In the genomic region with DNA sequence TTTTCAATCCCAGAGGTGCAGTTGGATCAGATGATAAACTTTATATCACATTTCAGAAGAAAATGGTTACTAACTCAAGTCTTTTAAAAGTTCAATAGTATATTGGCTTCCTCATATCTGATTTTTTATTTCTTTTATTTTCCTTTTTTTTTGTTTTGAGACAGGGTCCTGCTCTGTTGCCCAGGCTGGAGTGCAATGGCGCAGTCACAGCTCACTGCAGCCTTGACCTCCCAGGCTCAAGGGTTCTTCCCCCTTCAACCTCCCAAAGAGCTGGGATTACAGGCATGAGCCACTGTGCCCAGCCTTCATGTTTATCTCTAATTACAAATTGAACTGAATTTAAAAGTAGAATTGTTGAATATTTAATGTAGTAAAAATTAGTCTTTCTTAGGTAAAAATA, we compare ENCODE assay signal across 30 cellular contexts. TPM values are rescaled to one million over a fixed set of nuclear protein-coding genes. Genes with fewer than 3 reads are reported as not detected.
"Had no signal": no experiment of that assay in that cellular context is flagged by ENCODE, and none has a peak within 500 bp of the region (broad histone marks: within the 10 kb centered on the region; RNA-seq: fewer than 3 reads in every experiment).

No MANE protein-coding gene starts in this region.

- FAIRE-seq: colon, frontal cortex had no signal

- H3K27ac Mint-ChIP-seq: dendritic cell treated with granulocyte-macrophage colony-stimulating factor and Interleukin-4, amounts not matched to agents 40 ng/mL and 50 ng/mL, for 4 days; nephron; stimulated activated naive B cell treated with anti-CD40 and anti-IgM and Interleukin-4, amounts not matched to agents 10 μg/mL and 1 μg/mL and 100 μg/mL, for 72 hours had no signal

- H3K4me3 ChIP-seq: heart left ventricle, lung, psoas muscle, spleen, stomach, thoracic aorta, transverse colon had no signal

- ATAC-seq: effector memory CD8-positive, alpha-beta T cell; heart left ventricle; left colon; left ventricle myocardium superior; psoas muscle; sciatic nerve; stimulated activated naive B cell treated with anti-CD40 and anti-IgM and Interleukin-4, amounts not matched to agents 10 μg/mL and 1 μg/mL and 100 μg/mL, for 72 hours had no signal

- H3K9ac ChIP-seq: parathyroid adenoma had no signal

- H3K4me1 ChIP-seq: heart left ventricle, parathyroid adenoma, psoas muscle, spleen, stomach, transverse colon had no signal

- H3K4me1 Mint-ChIP-seq: nephron had no signal

- H3K27ac ChIP-seq: heart left ventricle, parathyroid adenoma, psoas muscle, spleen, stomach, thoracic aorta, transverse colon had no signal

- H2AFZ ChIP-seq: parathyroid adenoma had no signal

- H3K27me3 ChIP-seq: heart left ventricle, spleen, stomach, transverse colon had no signal

- DNase-seq: effector memory CD8-positive, alpha-beta T cell; erythroblast; heart left ventricle; hippocampal formation; left colon; left ventricle myocardium superior; mesendoderm; naive B cell; occipital lobe; psoas muscle; retina; spleen; stimulated activated CD4-positive, alpha-beta T cell treated with anti-CD3 and anti-CD28 coated beads, Interleukin-15, amount 100 ng/mL, for 24 hours; stimulated activated CD4-positive, alpha-beta T cell treated with anti-CD3 and anti-CD28 coated beads, Interleukin-1b, Interleukin-23, amount 100 ng/mL, for 48 hours; stimulated activated CD4-positive, alpha-beta T cell treated with anti-CD3 and anti-CD28 coated beads, Interleukin-4, amount 100 ng/mL, for 24 hours; stimulated activated naive B cell treated with anti-CD40 and anti-IgM and Interleukin-4, amounts not matched to agents 10 μg/mL and 1 μg/mL and 100 μg/mL, for 72 hours; stomach; substantia nigra; transverse colon had no signal

- H3K9me3 ChIP-seq: heart left ventricle, psoas muscle, spleen, stomach, thoracic aorta, transverse colon had no signal

- H3K9me3 Mint-ChIP-seq: dendritic cell treated with granulocyte-macrophage colony-stimulating factor and Interleukin-4, amounts not matched to agents 40 ng/mL and 50 ng/mL, for 4 days; effector memory CD8-positive, alpha-beta T cell; naive B cell; nephron; stimulated activated naive B cell treated with anti-CD40 and anti-IgM and Interleukin-4, amounts not matched to agents 10 μg/mL and 1 μg/mL and 100 μg/mL, for 72 hours had no signal

- H3K4me3 Mint-ChIP-seq: dendritic cell treated with granulocyte-macrophage colony-stimulating factor and Interleukin-4, amounts not matched to agents 40 ng/mL and 50 ng/mL, for 4 days; effector memory CD8-positive, alpha-beta T cell; naive B cell; nephron; stimulated activated naive B cell treated with anti-CD40 and anti-IgM and Interleukin-4, amounts not matched to agents 10 μg/mL and 1 μg/mL and 100 μg/mL, for 72 hours had no signal

- H3K79me2 ChIP-seq: parathyroid adenoma had no signal

- H3K36me3 ChIP-seq: thoracic aorta had no signal

RNA-seq across cellular contexts. Expression of a gene that starts 24.5 kb away (rescaled TPM):
- total RNA-seq: glomerular endothelial cell, heart left ventricle, kidney epithelial cell, left colon, left ventricle myocardium superior, lung, occipital lobe, psoas muscle, stomach, thoracic aorta, transverse colon, ureter had no signal
- polyA plus RNA-seq: heart left ventricle, lung, psoas muscle, stomach had no signal
